In genomic region chr2:155994315-155994714, GRCh38 we compare ENCODE assay signal across 9 cellular contexts.
"Had no signal": no experiment of that assay in that cellular context is flagged by ENCODE, and none has a peak within 500 bp of the region (broad histone marks: within the 10 kb centered on the region; RNA-seq: fewer than 3 reads in every experiment).

No MANE protein-coding gene starts in this region.

- H3K4me3 ChIP-seq: GM23248, HAP-1 had no signal

- H3K27ac Mint-ChIP-seq: HFFc6 had no signal

- H3K4me1 ChIP-seq: HAP-1 had no signal

- ATAC-seq: HCT116 had no signal

- H3K27ac ChIP-seq: GM23248, HL-60 had no signal

- DNase-seq: GM23248, GOT3, H7, HFFc6, IMR-90, KBM-7 had no signal

- H3K36me3 ChIP-seq: HAP-1 had no signal

- H3K4me3 Mint-ChIP-seq: HFFc6 had no signal
